In genomic region chr22:31753005-31753633, GRCh38 we compare ENCODE assay signal across 8 cellular contexts. TPM values are rescaled to one million over a fixed set of nuclear protein-coding genes. Genes with fewer than 3 reads are reported as not detected.
DNase-seq lines count a peak whose midpoint lies in the region; ATAC-seq and TF ChIP-seq lines count a peak whose summit lies in the region.

No MANE protein-coding gene starts in this region.

- H3K36me3 ChIP-seq in CD4-positive, CD25-positive, alpha-beta regulatory T cell (ENCODE audit: control insufficient read depth, insufficient read depth, low read length), result no peaks in the 10 kb centered on the region
- H3K36me3 ChIP-seq in Karpas-422 (ENCODE audit: insufficient read depth, low read length), result peaks cover 8% of the 10 kb centered on the region
- H3K36me3 ChIP-seq in WERI-Rb-1, result peaks cover 1% of the 10 kb centered on the region; the same call in 1 of the 2 replicates

- no peak overlapping the region for H2AFZ ChIP-seq in Karpas-422 (ENCODE audit: low read length)

- H4K20me1 ChIP-seq in Karpas-422 (ENCODE audit: insufficient read depth, low read depth, low read length), result no peaks in the 10 kb centered on the region

- DNase-seq in CD4-positive, CD25-positive, alpha-beta regulatory T cell, result no peak
- DNase-seq in Karpas-422, result no peak
- DNase-seq in WERI-Rb-1, result peak; percentile 83
- DNase-seq in epithelial cell of proximal tubule (ENCODE audit: low read depth), result no peak
- DNase-seq in naive B cell, result no peak
- no peak for DNase-seq in NK-92 treated with Interleukin-12 subunit alpha and Interleukin-12 subunit beta, amount 100 ng/mL, for 24 hours (lab: John Stamatoyannopoulos, UW)

- no peaks in the 10 kb centered on the region for H3K9me2 ChIP-seq in Karpas-422 (replicated peaks; ENCODE audit: insufficient read depth, low read length)

- H3K27me3 ChIP-seq in CD4-positive, CD25-positive, alpha-beta regulatory T cell (ENCODE audit: control insufficient read depth, insufficient read depth, low read length), result no peaks in the 10 kb centered on the region
- H3K27me3 ChIP-seq in Karpas-422 (ENCODE audit: low read length) (no peaks in the 10 kb centered on the region), WERI-Rb-1 (ENCODE audit: insufficient read depth, low read depth, severe bottlenecking) (no peaks in the 10 kb centered on the region)

- H3K27me3 Mint-ChIP-seq in CD4-positive, CD25-positive, alpha-beta regulatory T cell, result peaks cover 7% of the 10 kb centered on the region
- H3K27me3 Mint-ChIP-seq in naive B cell, result no peaks in the 10 kb centered on the region

- H3K4me2 ChIP-seq in Karpas-422 (ENCODE audit: low read depth, low read length, poor library complexity, severe bottlenecking), result peak overlapping the region; percentile 78

- no peak for ATAC-seq in CD4-positive, CD25-positive, alpha-beta regulatory T cell (ENCODE audit: low read depth in 2 of 2)
- ATAC-seq in GM19452 (IDR thresholded peaks at IDR 0.05; ENCODE audit: unreplicated experiment) (peak; percentile 8), naive B cell (ENCODE audit: low read depth in 2 of 2) (peak in 1 of 2 donors; percentile 15), GM21786 (IDR thresholded peaks at IDR 0.05; ENCODE audit: unreplicated experiment) (no peak)

- TF ChIP-seq CTCF in WERI-Rb-1 (IDR thresholded peaks at IDR 0.05; ENCODE audit: low read depth, low read length) (no peak), epithelial cell of proximal tubule (conservative IDR thresholded peaks at IDR 0.05; ENCODE audit: low read depth, low read length) (no peak)

- peaks cover 47% of the 10 kb centered on the region for H3K79me2 ChIP-seq in Karpas-422 (ENCODE audit: low read length)

- peak overlapping the region; percentile 94 to 95 (median 94) for H3K4me3 Mint-ChIP-seq in CD4-positive, CD25-positive, alpha-beta regulatory T cell
- peak overlapping the region; percentile 88 to 97 (median 96) for H3K4me3 Mint-ChIP-seq in naive B cell

- peak overlapping the region; percentile 87 for H3K27ac ChIP-seq in CD4-positive, CD25-positive, alpha-beta regulatory T cell (ENCODE audit: insufficient read depth, low read length, poor library complexity, severe bottlenecking)
- H3K27ac ChIP-seq in Karpas-422 (ENCODE audit: low read length) (peak overlapping the region; percentile 87), WERI-Rb-1 (peak overlapping the region; percentile 92)

- peak overlapping the region; percentile 83 for H3K4me3 ChIP-seq in CD4-positive, CD25-positive, alpha-beta regulatory T cell (ENCODE audit: low read depth, low read length)
- H3K4me3 ChIP-seq in Karpas-422 (ENCODE audit: low read length) (peak overlapping the region; percentile 92), WERI-Rb-1 (ENCODE audit: low read depth, low read length) (peak overlapping the region; percentile 83), epithelial cell of proximal tubule (ENCODE audit: low read depth, low read length) (peak overlapping the region; percentile 96)

- H3K9me3 ChIP-seq in CD4-positive, CD25-positive, alpha-beta regulatory T cell (ENCODE audit: control insufficient read depth in 2 of 2, low read length in 2 of 2), result no peaks in the 10 kb centered on the region
- no peaks in the 10 kb centered on the region for H3K9me3 ChIP-seq in Karpas-422 (ENCODE audit: low read length)
- H3K9me3 ChIP-seq in WERI-Rb-1 (ENCODE audit: severe bottlenecking), result no peaks in the 10 kb centered on the region

- H3K4me1 ChIP-seq in CD4-positive, CD25-positive, alpha-beta regulatory T cell (ENCODE audit: control insufficient read depth, insufficient read depth, low read length, poor library complexity, severe bottlenecking), result peaks cover 40% of the 10 kb centered on the region
- H3K4me1 ChIP-seq in Karpas-422 (ENCODE audit: low read length), result peaks cover 46% of the 10 kb centered on the region

- H3K9me3 Mint-ChIP-seq in CD4-positive, CD25-positive, alpha-beta regulatory T cell, result no peaks in the 10 kb centered on the region
- peaks cover 0 to 1% (median 0%) of the 10 kb centered on the region in 7 donors for H3K9me3 Mint-ChIP-seq in naive B cell

- peak overlapping the region; percentile 97 to 100 (median 99) for H3K27ac Mint-ChIP-seq in CD4-positive, CD25-positive, alpha-beta regulatory T cell
- peak overlapping the region; percentile 98 to 100 (median 100) for H3K27ac Mint-ChIP-seq in naive B cell

- H3K9ac ChIP-seq in Karpas-422 (ENCODE audit: low read length), result peak overlapping the region; percentile 72

- H3K36me3 Mint-ChIP-seq in CD4-positive, CD25-positive, alpha-beta regulatory T cell, result peaks cover 3% of the 10 kb centered on the region
- no peaks in the 10 kb centered on the region for H3K36me3 Mint-ChIP-seq in naive B cell

- H3K4me1 Mint-ChIP-seq in CD4-positive, CD25-positive, alpha-beta regulatory T cell, result peaks cover 32 to 63% (median 48%) of the 10 kb centered on the region in 4 donors
- peaks cover 42 to 60% (median 52%) of the 10 kb centered on the region in 3 donors for H3K4me1 Mint-ChIP-seq in naive B cell

RNA-seq across cellular contexts. Expression of gene DEPDC5, which starts 0.7 kb away (rescaled TPM):
- total RNA-seq in CD4-positive, CD25-positive, alpha-beta regulatory T cell, result 57.6 TPM
- polyA plus RNA-seq in CD4-positive, CD25-positive, alpha-beta regulatory T cell, result 10 to 100 TPM in 1 of 4 donors, 1 to 10 TPM in 3; 4.1 to 14.5 (median 9.0) TPM
- 19.3 and 40.2 TPM in 2 replicates for total RNA-seq in Karpas-422 (2014; rRNA removed; shearing (Covaris generic); ENCODE audit: low replicate concordance)
- total RNA-seq in epithelial cell of proximal tubule, result 5.4 and 10.3 TPM in 2 replicates
- polyA plus RNA-seq in naive B cell (ENCODE audit: low read depth in 6 of 6), result 10 to 100 TPM in 3 of 6 donors, 1 to 10 TPM in 3; 5.0 to 29.8 (median 10.0) TPM

RNA-seq across cellular contexts. Expression of gene PRR14L, which starts 3.2 kb away (rescaled TPM):
- total RNA-seq in CD4-positive, CD25-positive, alpha-beta regulatory T cell, result 48.1 TPM
- 10 to 100 TPM; 12.0 to 34.2 (median 21.0) TPM for polyA plus RNA-seq in CD4-positive, CD25-positive, alpha-beta regulatory T cell
- total RNA-seq in Karpas-422 (2014; rRNA removed; shearing (Covaris generic); ENCODE audit: low replicate concordance), result 14.0 and 26.0 TPM in 2 replicates
- total RNA-seq in epithelial cell of proximal tubule, result 15.9 and 16.1 TPM in 2 replicates
- 10 to 100 TPM; 24.8 to 60.7 (median 32.3) TPM for polyA plus RNA-seq in naive B cell (ENCODE audit: low read depth in 6 of 6)
